In the genomic region with DNA sequence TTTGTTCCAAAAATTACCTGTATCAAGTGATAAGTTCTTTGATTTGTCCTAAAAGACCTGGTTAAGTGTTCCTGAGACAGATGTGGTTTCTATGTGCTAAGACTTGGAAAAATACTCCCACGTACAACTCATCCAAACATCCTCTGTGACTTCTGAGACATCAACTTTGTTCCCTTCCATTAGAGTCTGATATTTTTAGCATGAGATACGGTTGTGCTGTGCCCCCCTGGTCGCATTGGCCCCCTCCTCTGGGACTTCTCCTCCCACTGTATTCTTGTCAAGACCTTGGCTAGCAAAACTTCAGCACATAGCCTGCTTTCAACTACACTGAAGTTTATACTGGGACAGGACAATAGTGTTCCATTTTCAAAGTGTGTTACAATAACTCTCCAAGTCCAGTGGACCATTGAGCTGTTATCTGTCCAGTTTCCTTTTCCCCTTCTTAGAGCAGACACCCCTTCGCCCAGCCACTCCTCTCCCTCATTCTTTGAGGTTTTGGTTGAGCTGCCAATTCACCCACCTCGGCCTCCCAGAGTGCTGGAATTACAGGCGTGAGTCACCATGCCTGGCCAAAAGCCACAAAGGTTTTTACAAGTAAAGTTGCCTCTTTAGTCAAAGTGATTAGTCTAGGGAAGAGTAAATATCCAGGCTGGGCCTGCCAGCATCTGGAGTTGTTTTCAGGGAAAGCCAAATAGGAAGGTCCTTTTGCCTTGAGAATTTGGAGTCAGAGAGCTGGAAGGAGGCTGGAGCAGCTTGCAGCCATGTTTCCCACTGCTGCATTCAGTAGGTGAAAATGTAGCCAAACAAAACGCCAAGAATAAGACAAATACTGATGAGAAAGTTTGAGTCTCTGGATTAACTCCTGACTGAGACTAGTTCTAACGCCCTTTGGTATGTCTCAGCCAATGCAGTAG, we compare ENCODE assay signal across 1 cellular context.
TF ChIP-seq lines count a peak whose summit lies in the region.

No MANE protein-coding gene starts in this region.

TF ChIP-seq in HepG2, 621 proteins besides CTCF, POLR2A, EP300 and RAD21 (continued from another document):
- TF ChIP-seq, protein P1, sequence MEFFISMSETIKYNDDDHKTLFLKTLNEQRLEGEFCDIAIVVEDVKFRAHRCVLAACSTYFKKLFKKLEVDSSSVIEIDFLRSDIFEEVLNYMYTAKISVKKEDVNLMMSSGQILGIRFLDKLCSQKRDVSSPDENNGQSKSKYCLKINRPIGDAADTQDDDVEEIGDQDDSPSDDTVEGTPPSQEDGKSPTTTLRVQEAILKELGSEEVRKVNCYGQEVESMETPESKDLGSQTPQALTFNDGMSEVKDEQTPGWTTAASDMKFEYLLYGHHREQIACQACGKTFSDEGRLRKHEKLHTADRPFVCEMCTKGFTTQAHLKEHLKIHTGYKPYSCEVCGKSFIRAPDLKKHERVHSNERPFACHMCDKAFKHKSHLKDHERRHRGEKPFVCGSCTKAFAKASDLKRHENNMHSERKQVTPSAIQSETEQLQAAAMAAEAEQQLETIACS (CRISPR knock-in tag; IDR thresholded peaks at IDR 0.05) = no peak
- TF ChIP-seq TOPORS (CRISPR knock-in tag; IDR thresholded peaks at IDR 0.05) (no peak), DR1 (CRISPR knock-in tag; IDR thresholded peaks at IDR 0.05) (no peak), ZNF572 (CRISPR knock-in tag; IDR thresholded peaks at IDR 0.05) (no peak), HOXD1 (CRISPR knock-in tag; IDR thresholded peaks at IDR 0.05) (no peak), HIVEP1 (CRISPR knock-in tag; IDR thresholded peaks at IDR 0.05) (no peak)
